In genomic region chr7:20064974-20065862, GRCh38 we compare ENCODE assay signal across 8 cellular contexts.
A peak's percentile ranks its signal among the peaks of the same experiment; 100 is the strongest.
DNase-seq lines count a peak whose midpoint lies in the region; ATAC-seq and TF ChIP-seq lines count a peak whose summit lies in the region.

No MANE protein-coding gene starts in this region.

- 67% methylated on average over 7 of the region's 7 CpGs for WGBS in hepatocyte (ENCODE audit: low lambda C conversion rate, missing lambda C conversion rate)

- H3K9me3 ChIP-seq in hepatocyte (ENCODE audit: low read depth): peaks cover 8% of the 10 kb centered on the region

- H3K36me3 ChIP-seq in hepatocyte (replicated peaks; ENCODE audit: insufficient read depth, low read depth): no peaks in the 10 kb centered on the region

- peak; percentile 67 to 74 for ATAC-seq in activated T-cell treated with anti-CD3 and anti-CD28 coated beads, Interleukin-2, amount 50 U/mL, for 4 hours
- peak; percentile 99 for ATAC-seq in HG02798 (IDR thresholded peaks at IDR 0.05; ENCODE audit: poor library complexity, unreplicated experiment)
- no peak for ATAC-seq in omental fat pad (ENCODE audit: low FRiP score)

- no peak overlapping the region for H3K4me3 ChIP-seq in hepatocyte

- H3K36me3 Mint-ChIP-seq in activated T-cell treated with anti-CD3 and anti-CD28 coated beads, Interleukin-2, amount 50 U/mL, for 4 hours (ENCODE audit: insufficient read depth): no peaks in the 10 kb centered on the region
- H3K36me3 Mint-ChIP-seq in osteocyte (ENCODE audit: unreplicated experiment): no peaks in the 10 kb centered on the region

- no peak for DNase-seq in activated T-cell treated with anti-CD3 and anti-CD28 coated beads, Interleukin-2, amount 50 U/mL, for 4 hours
- DNase-seq in activated T-cell treated with anti-CD3 and anti-CD28 coated beads, Interleukin-2, amount 50 U/mL, for 1 hour: no peak
- DNase-seq in OCI-M1 (lab: John Stamatoyannopoulos, UW) (peak; percentile 63), hepatocyte (ENCODE audit: low spot score) (peak; percentile 18), osteocyte (ENCODE audit: extremely low spot score, unreplicated experiment) (no peak), omental fat pad (ENCODE audit: low spot score) (no peak), amniotic stem cell (lab: John Stamatoyannopoulos, UW) (no peak)

- H2AFZ ChIP-seq in hepatocyte: peak overlapping the region; percentile 46

- H3K27ac Mint-ChIP-seq in osteocyte (ENCODE audit: unreplicated experiment): no peak overlapping the region

- H3K27me3 ChIP-seq in hepatocyte: no peaks in the 10 kb centered on the region

- H3K4me2 ChIP-seq in hepatocyte: peak overlapping the region; percentile 11

- H3K4me1 ChIP-seq in hepatocyte (ENCODE audit: insufficient read depth): peaks cover 9% of the 10 kb centered on the region

- H3K27ac ChIP-seq in hepatocyte: peak overlapping the region; percentile 36

- peaks cover 8% of the 10 kb centered on the region for H3K9me3 Mint-ChIP-seq in activated T-cell treated with anti-CD3 and anti-CD28 coated beads, Interleukin-2, amount 50 U/mL, for 4 hours
- H3K9me3 Mint-ChIP-seq in osteocyte (ENCODE audit: unreplicated experiment): peaks cover 5% of the 10 kb centered on the region

- no peak for TF ChIP-seq CTCF in hepatocyte (IDR thresholded peaks at IDR 0.05; ENCODE audit: poor library complexity)
- no peak for TF ChIP-seq CTCF in osteocyte (IDR thresholded peaks at IDR 0.05)
- no peak for TF ChIP-seq CTCF in omental fat pad (IDR thresholded peaks at IDR 0.05)

- H3K79me2 ChIP-seq in hepatocyte: no peaks in the 10 kb centered on the region

- no peaks in the 10 kb centered on the region for H3K27me3 Mint-ChIP-seq in activated T-cell treated with anti-CD3 and anti-CD28 coated beads, Interleukin-2, amount 50 U/mL, for 4 hours (ENCODE audit: low read depth)
- peaks cover 2% of the 10 kb centered on the region for H3K27me3 Mint-ChIP-seq in osteocyte (ENCODE audit: unreplicated experiment)

- no peaks in the 10 kb centered on the region for H4K20me1 ChIP-seq in hepatocyte (ENCODE audit: insufficient read depth, poor library complexity, severe bottlenecking)

- peaks cover 3% of the 10 kb centered on the region for H3K4me1 Mint-ChIP-seq in activated T-cell treated with anti-CD3 and anti-CD28 coated beads, Interleukin-2, amount 50 U/mL, for 4 hours (ENCODE audit: low read depth)
- H3K4me1 Mint-ChIP-seq in osteocyte (ENCODE audit: unreplicated experiment): no peaks in the 10 kb centered on the region

- no peaks in the 10 kb centered on the region for H3K9me2 ChIP-seq in hepatocyte (replicated peaks; ENCODE audit: insufficient read depth)

- H3K4me3 Mint-ChIP-seq in activated T-cell treated with anti-CD3 and anti-CD28 coated beads, Interleukin-2, amount 50 U/mL, for 4 hours: no peak overlapping the region
- no peak overlapping the region for H3K4me3 Mint-ChIP-seq in osteocyte (ENCODE audit: unreplicated experiment)

Comparison
In these comparisons a context has a peak if more than half of its experiments do, and no peak if none do; other contexts are left out.
1. DNase-seq: peak in OCI-M1 (single experiment) and hepatocyte (single experiment); none in activated T-cell treated with anti-CD3 and anti-CD28 coated beads, Interleukin-2, amount 50 U/mL, for 4 hours (single experiment), activated T-cell treated with anti-CD3 and anti-CD28 coated beads, Interleukin-2, amount 50 U/mL, for 1 hour (single experiment), osteocyte (single experiment), omental fat pad (single experiment) and amniotic stem cell (single experiment).